Comparison of ENCODE assay signal across 11 cellular contexts in the genomic region with DNA sequence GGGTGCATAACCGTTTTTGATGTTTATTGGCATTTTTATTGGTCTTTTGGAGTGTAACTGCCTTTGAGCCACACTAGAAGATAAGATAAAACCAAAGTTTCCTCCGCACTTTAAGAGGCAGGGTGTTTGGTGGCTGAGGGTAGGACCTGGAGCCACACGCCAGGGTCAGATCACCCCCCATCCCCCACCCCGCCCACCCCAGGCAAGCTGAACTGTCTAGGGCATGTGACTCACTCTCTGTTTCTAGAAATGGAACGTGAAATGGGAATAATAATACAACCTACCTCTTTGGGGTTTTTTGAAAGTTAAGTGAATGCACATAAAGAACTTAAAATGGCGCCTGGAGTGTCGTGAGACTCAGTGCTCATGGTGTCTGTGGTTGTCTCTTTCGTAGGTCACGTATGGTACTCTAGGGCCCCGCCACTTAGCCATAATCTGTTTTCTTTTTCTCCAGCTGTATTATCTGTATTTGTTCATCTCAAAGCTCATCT.
A peak's percentile ranks its signal among the peaks of the same experiment; 100 is the strongest.
DNase-seq lines count a peak whose midpoint lies in the region; ATAC-seq and TF ChIP-seq lines count a peak whose summit lies in the region.
"Had no signal": no experiment of that assay in that cellular context is flagged by ENCODE, and none has a peak within 500 bp of the region (broad histone marks: within the 10 kb centered on the region; RNA-seq: fewer than 3 reads in every experiment).

No MANE protein-coding gene starts in this region.

- peak overlapping the region; percentile 95 for H3K27ac Mint-ChIP-seq in activated naive CD8-positive, alpha-beta T cell treated with anti-CD3 and anti-CD28 coated beads, Interleukin-2, amount 50 U/mL, for 24 hours

- no peaks in the 10 kb centered on the region for H3K27me3 Mint-ChIP-seq in activated naive CD8-positive, alpha-beta T cell treated with anti-CD3 and anti-CD28 coated beads, Interleukin-2, amount 50 U/mL, for 24 hours

- H3K9me2 ChIP-seq in DOHH2 (replicated peaks; ENCODE audit: control insufficient read depth, low read length), result no peaks in the 10 kb centered on the region

- H4K20me1 ChIP-seq in DOHH2 (ENCODE audit: control insufficient read depth, insufficient read depth, low read depth, low read length), result peaks cover 11% of the 10 kb centered on the region; the same call in 1 of the 2 replicates

- peak; percentile 53 for ATAC-seq in activated naive CD8-positive, alpha-beta T cell treated with anti-CD3 and anti-CD28 coated beads, Interleukin-2, amount 50 U/mL, for 24 hours
- ATAC-seq in HG03196 (IDR thresholded peaks at IDR 0.05; ENCODE audit: unreplicated experiment), result no peak

- H3K4me1 Mint-ChIP-seq in activated naive CD8-positive, alpha-beta T cell treated with anti-CD3 and anti-CD28 coated beads, Interleukin-2, amount 50 U/mL, for 24 hours, result peaks cover 91% of the 10 kb centered on the region

- peak overlapping the region; percentile 73 for H3K4me3 Mint-ChIP-seq in activated naive CD8-positive, alpha-beta T cell treated with anti-CD3 and anti-CD28 coated beads, Interleukin-2, amount 50 U/mL, for 24 hours

- H3K27ac ChIP-seq in DOHH2 (ENCODE audit: low read depth, low read length) (peak overlapping the region; percentile 79), skin epidermis (peak overlapping the region in 12 of 21 experiments; percentile 13 to 93 (median 66)), brain microvascular endothelial cell (no peak overlapping the region)

- H3K79me2 ChIP-seq in DOHH2 (ENCODE audit: control insufficient read depth, low read length), result peaks cover 98% of the 10 kb centered on the region

- H3K9me3 ChIP-seq in DOHH2 (ENCODE audit: control insufficient read depth, insufficient read depth, low read length), result no peaks in the 10 kb centered on the region

- H3K36me3 ChIP-seq in DOHH2 (ENCODE audit: control insufficient read depth, low read length), result peaks cover 67% of the 10 kb centered on the region
- H3K36me3 ChIP-seq in brain microvascular endothelial cell (replicated peaks), result no peaks in the 10 kb centered on the region

- H3K4me2 ChIP-seq in DOHH2 (ENCODE audit: low read length), result peak overlapping the region; percentile 86

- no peak for TF ChIP-seq CTCF in DOHH2 (IDR thresholded peaks at IDR 0.05; ENCODE audit: low read depth, low read length, poor library complexity, severe bottlenecking)
- TF ChIP-seq CTCF in brain microvascular endothelial cell (IDR thresholded peaks at IDR 0.05; ENCODE audit: low read depth, low read length, missing control alignments), result no peak

- H3K9me3 Mint-ChIP-seq in activated naive CD8-positive, alpha-beta T cell treated with anti-CD3 and anti-CD28 coated beads, Interleukin-2, amount 50 U/mL, for 24 hours, result no peaks in the 10 kb centered on the region

- H3K27me3 ChIP-seq in DOHH2 (ENCODE audit: control insufficient read depth, low read length) (no peaks in the 10 kb centered on the region), brain microvascular endothelial cell (replicated peaks) (no peaks in the 10 kb centered on the region)

- peaks cover 95% of the 10 kb centered on the region for H3K4me1 ChIP-seq in DOHH2 (ENCODE audit: control insufficient read depth, low read length)

- DNase-seq in T-helper 22 cell (ENCODE audit: low read depth) (peak; percentile 55), brain microvascular endothelial cell (no peak), NCI-H1092 treated with DMSO at 0.1 percent for 48 hours (lab: John Stamatoyannopoulos, UW) (no peak), ACHN (no peak)
- no peak for DNase-seq in activated naive CD8-positive, alpha-beta T cell treated with anti-CD3 and anti-CD28 coated beads, Interleukin-2, amount 50 U/mL, for 24 hours
- DNase-seq: NCI-H446 treated with DMSO at 0.1 percent for 48 hours, nucleus accumbens, SHP77 had no signal

- in situ Hi-C loops in brain microvascular endothelial cell (cut with HindIII; ENCODE audit: low pct_ligation_motif_present, low sequenced_read_pairs), result no loop called here
- in situ Hi-C loops in ACHN (cut with HindIII; ENCODE audit: low pct_ligation_motif_present, low pct_unique_long_range_greater_than_20kb, low sequenced_read_pairs), result no loop called here

- peaks cover 22% of the 10 kb centered on the region for H3F3A ChIP-seq in DOHH2 (ENCODE audit: control insufficient read depth, insufficient read depth)

- peaks cover 21% of the 10 kb centered on the region for H3K36me3 Mint-ChIP-seq in activated naive CD8-positive, alpha-beta T cell treated with anti-CD3 and anti-CD28 coated beads, Interleukin-2, amount 50 U/mL, for 24 hours (ENCODE audit: low read depth)

- H3K4me3 ChIP-seq in DOHH2 (ENCODE audit: low read length), result peak overlapping the region; percentile 65
- no peak overlapping the region for H3K4me3 ChIP-seq in skin epidermis
- no peak overlapping the region for H3K4me3 ChIP-seq in brain microvascular endothelial cell (ENCODE audit: low read depth, low read length)
